In the genomic region with DNA sequence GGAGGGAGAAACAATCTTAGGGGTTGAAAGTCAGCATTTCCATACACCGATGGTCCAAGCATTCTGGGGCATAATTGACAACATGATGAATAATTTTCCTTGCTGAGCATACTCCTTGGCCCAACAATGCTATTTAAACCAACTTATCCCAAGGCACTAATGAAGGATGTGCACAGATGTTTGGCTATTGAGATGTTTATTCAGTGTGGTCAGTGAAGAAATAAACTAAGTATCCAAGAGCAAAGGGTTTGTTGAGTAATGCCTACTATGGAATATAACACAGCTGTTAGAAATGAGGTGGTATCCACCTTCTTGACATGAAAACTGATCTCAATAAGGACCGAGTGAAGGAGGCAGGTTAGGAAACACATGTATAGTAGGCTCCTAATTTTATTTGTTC, we compare ENCODE assay signal across 30 cellular contexts. TPM values are rescaled to one million over a fixed set of nuclear protein-coding genes. Genes with fewer than 3 reads are reported as not detected.
"Had no signal": no experiment of that assay in that cellular context is flagged by ENCODE, and none has a peak within 500 bp of the region (broad histone marks: within the 10 kb centered on the region; RNA-seq: fewer than 3 reads in every experiment).

No MANE protein-coding gene starts in this region.

- H3K4me3 ChIP-seq: coronary artery, esophagus squamous epithelium, gastrocnemius medialis, heart right ventricle, left lung, lower lobe of right lung had no signal

- H3K4me1 ChIP-seq: esophagus squamous epithelium, gastrocnemius medialis, heart right ventricle, left lung, lower lobe of right lung had no signal

- H3K36me3 ChIP-seq: esophagus squamous epithelium, gastrocnemius medialis, heart right ventricle, left lung, lower lobe of right lung had no signal

- DNase-seq: effector CD8-positive, alpha-beta T cell; effector memory CD8-positive, alpha-beta T cell; endodermal cell; erythroblast; esophagus squamous epithelium; foreskin fibroblast; foreskin melanocyte; gastrocnemius medialis; glutamatergic neuron; head of caudate nucleus; heart right ventricle; hippocampal formation; left cardiac atrium; left lung; left ventricle myocardium superior; lower lobe of right lung; mesendoderm; midbrain; naive thymus-derived CD4-positive, alpha-beta T cell had no signal

- H3K27ac ChIP-seq: coronary artery, epithelial cell of prostate, esophagus squamous epithelium, gastrocnemius medialis, heart right ventricle, left lung, lower lobe of right lung had no signal

- H3K9me3 ChIP-seq: esophagus squamous epithelium, gastrocnemius medialis, heart right ventricle, left lung, lower lobe of right lung had no signal

RNA-seq across cellular contexts. Expression of a gene that starts 53.9 kb away (rescaled TPM):
- total RNA-seq: dermis microvascular lymphatic vessel endothelial cell; esophagus mucosa; gastrocnemius medialis; glomerular endothelial cell; left lung; lower leg skin; lower lobe of right lung; lung microvascular endothelial cell; mononuclear cell; naive thymus-derived CD4-positive, alpha-beta T cell had no signal
- polyA plus RNA-seq: naive thymus-derived CD4-positive, alpha-beta T cell had no signal

RNA-seq across cellular contexts. Expression of a gene that starts 58.0 kb away (rescaled TPM):
- total RNA-seq: dermis microvascular lymphatic vessel endothelial cell; endodermal cell; esophagus mucosa; esophagus squamous epithelium; glomerular endothelial cell; kidney epithelial cell; left lung; lower lobe of right lung; lung microvascular endothelial cell; mononuclear cell; mucosa of gallbladder; naive thymus-derived CD4-positive, alpha-beta T cell had no signal
- polyA plus RNA-seq: keratinocyte; naive thymus-derived CD4-positive, alpha-beta T cell had no signal
